Comparison of ENCODE assay signal across 2 cellular contexts in genomic region chr1:75677964-75678363, GRCh38.
TF ChIP-seq lines count a peak whose summit lies in the region.
"Not testable (repeated sequence)": the region's sequence is repeated elsewhere in the genome, so short reads cannot be mapped to it uniquely, and the experiment has no call there.

No MANE protein-coding gene starts in this region.

TF ChIP-seq in WTC11, 78 proteins besides CTCF, POLR2A, EP300 and RAD21:
- 0 out of 2 replicates have a peak, but pooled peaks have one; percentile 28 for TF ChIP-seq FOXK1 (CRISPR knock-in tag; IDR thresholded peaks at IDR 0.05)

TF ChIP-seq in HepG2, 621 proteins besides CTCF, POLR2A, EP300 and RAD21 (continues in another document):
- TF ChIP-seq ZNF580 (CRISPR knock-in tag; IDR thresholded peaks at IDR 0.05; ENCODE audit: borderline replicate concordance, low read depth), result 0 out of 2 replicates have a peak, but pooled peaks have one; percentile 28
- TF ChIP-seq ZNF574 (CRISPR knock-in tag; IDR thresholded peaks at IDR 0.05), result 0 out of 2 replicates have a peak, but pooled peaks have one; percentile 25
- TF ChIP-seq ZNF335 (CRISPR knock-in tag; IDR thresholded peaks at IDR 0.05), result peak; percentile 44; the same call in 1 of the 2 replicates
- 0 out of 2 replicates have a peak, but pooled peaks have one; percentile 49 for TF ChIP-seq ZBTB7B (CRISPR knock-in tag; IDR thresholded peaks at IDR 0.05)
- TF ChIP-seq ZMYM4 (CRISPR knock-in tag; IDR thresholded peaks at IDR 0.05), result peak; percentile 71
- peak; percentile 36; the same call in 1 of the 2 replicates for TF ChIP-seq TAF1 (CRISPR knock-in tag; IDR thresholded peaks at IDR 0.05)
- not testable (repeated sequence) for TF ChIP-seq SOX6, FOXA1, LCORL, SP1 (IDR thresholded peaks at IDR 0.05)
- peak; percentile 23; the same call in 1 of the 2 replicates for TF ChIP-seq SOX6 (CRISPR knock-in tag; IDR thresholded peaks at IDR 0.05)
- peak; percentile 39 for TF ChIP-seq YY1 (IDR thresholded peaks at IDR 0.05; ENCODE audit: insufficient read depth, insufficient replicate concordance, low read depth, low read length)
- peak; percentile 28; the same call in 1 of the 2 replicates for TF ChIP-seq FOXK1 (CRISPR knock-in tag; IDR thresholded peaks at IDR 0.05; ENCODE audit: borderline replicate concordance, low read depth)
- TF ChIP-seq FOXA1 (CRISPR knock-in tag; IDR thresholded peaks at IDR 0.05), result peak; percentile 90
- TF ChIP-seq PHF8 (CRISPR knock-in tag; IDR thresholded peaks at IDR 0.05), result peak; percentile 23; the same call in 1 of the 2 replicates
- peak; percentile 48; the same call in 1 of the 2 replicates for TF ChIP-seq LCORL (CRISPR knock-in tag; IDR thresholded peaks at IDR 0.05)
- TF ChIP-seq PAXIP1 (CRISPR knock-in tag; conservative IDR thresholded peaks at IDR 0.05), result peak; percentile 33; the same call in 1 of the 2 replicates
- 0 out of 2 replicates have a peak, but pooled peaks have one; percentile 31 for TF ChIP-seq JUN (CRISPR knock-in tag; IDR thresholded peaks at IDR 0.05)
- TF ChIP-seq POLR2G (IDR thresholded peaks at IDR 0.05; ENCODE audit: low read depth, low read length), result 0 out of 2 replicates have a peak, but pooled peaks have one; percentile 43
- TF ChIP-seq ZNF687 (CRISPR knock-in tag; IDR thresholded peaks at IDR 0.05), result peak; percentile 47
- TF ChIP-seq TBX2 (CRISPR knock-in tag; IDR thresholded peaks at IDR 0.05; ENCODE audit: borderline replicate concordance), result peak; percentile 31; the same call in 1 of the 2 replicates
- TF ChIP-seq GATAD2A (CRISPR knock-in tag; IDR thresholded peaks at IDR 0.05), result peak; percentile 30; the same call in 1 of the 2 replicates
- TF ChIP-seq ARID5B (CRISPR knock-in tag; IDR thresholded peaks at IDR 0.05), result peak; percentile 48; the same call in 1 of the 2 replicates
- TF ChIP-seq BORCS8-MEF2B (CRISPR knock-in tag; IDR thresholded peaks at IDR 0.05), result 0 out of 2 replicates have a peak, but pooled peaks have one; percentile 30
- TF ChIP-seq SALL1 (CRISPR knock-in tag; IDR thresholded peaks at IDR 0.05), result peak; percentile 36; the same call in 1 of the 2 replicates
- peak; percentile 38; the same call in 1 of the 2 replicates for TF ChIP-seq ZFP91 (CRISPR knock-in tag; IDR thresholded peaks at IDR 0.05; ENCODE audit: borderline replicate concordance)
- TF ChIP-seq NR2C2 (CRISPR knock-in tag; IDR thresholded peaks at IDR 0.05; ENCODE audit: borderline replicate concordance), result 0 out of 2 replicates have a peak, but pooled peaks have one; percentile 28
- TF ChIP-seq ZNF281 (CRISPR knock-in tag; IDR thresholded peaks at IDR 0.05; ENCODE audit: borderline replicate concordance), result peak; percentile 96
- TF ChIP-seq SP1 (CRISPR knock-in tag; IDR thresholded peaks at IDR 0.05), result 0 out of 2 replicates have a peak, but pooled peaks have one; percentile 37
- TF ChIP-seq POLR2AphosphoS5 (IDR thresholded peaks at IDR 0.05; ENCODE audit: low read depth, low read length), result 0 out of 2 replicates have a peak, but pooled peaks have one; percentile 25
